Comparison of ENCODE assay signal across 15 cellular contexts in the genomic region with DNA sequence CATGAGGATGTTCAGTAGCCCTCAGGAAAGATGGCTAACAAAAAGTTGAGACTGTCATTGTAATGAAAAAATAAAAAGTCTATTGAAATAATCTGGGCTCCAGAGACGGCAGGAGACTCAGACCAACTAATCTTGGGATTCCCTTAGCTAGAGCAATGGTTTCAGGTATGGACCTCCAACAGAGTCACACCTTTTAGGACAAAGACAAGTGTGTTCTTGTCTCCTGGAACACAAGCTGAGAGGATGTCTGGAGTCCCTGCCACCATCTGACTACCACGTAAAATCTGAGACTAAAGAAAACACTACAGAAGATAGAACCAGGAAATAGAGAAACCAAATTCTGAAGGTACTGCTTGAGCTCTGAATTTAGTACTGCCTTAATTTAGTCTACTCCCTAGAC.
"Had no signal": no experiment of that assay in that cellular context is flagged by ENCODE, and none has a peak within 500 bp of the region (broad histone marks: within the 10 kb centered on the region; RNA-seq: fewer than 3 reads in every experiment).

No MANE protein-coding gene starts in this region.

- H3K36me3 ChIP-seq: gastroesophageal sphincter, lower lobe of right lung, neutrophil had no signal

- H3K4me3 ChIP-seq: dorsolateral prefrontal cortex, gastroesophageal sphincter, lower lobe of right lung had no signal

- FAIRE-seq: small intestine had no signal

- H3K4me1 Mint-ChIP-seq: immature natural killer cell had no signal

- DNase-seq: activated CD4-positive, alpha-beta memory T cell treated with anti-CD3 and anti-CD28 coated beads for 36 hours; activated CD4-positive, CD25-positive, alpha-beta regulatory T cell treated with anti-CD3 and anti-CD28 coated beads, Interleukin-2, amount 50 U/mL, for 72 hours; activated naive CD8-positive, alpha-beta T cell treated with anti-CD3 and anti-CD28 coated beads, Interleukin-2, amount 10 ng/mL, durations not matched to agents 7 days and 5 days; activated T-cell treated with anti-CD3 and anti-CD28 coated beads, Interleukin-2, amount 50 U/mL, for 72 hours; anterior cingulate cortex; dorsolateral prefrontal cortex; immature natural killer cell; left cardiac atrium; lower lobe of right lung; naive thymus-derived CD4-positive, alpha-beta T cell; right cardiac atrium; small intestine had no signal

- H3K27ac ChIP-seq: dorsolateral prefrontal cortex, gastroesophageal sphincter, lower lobe of right lung, neutrophil had no signal

- H3K9me3 Mint-ChIP-seq: activated CD4-positive, alpha-beta memory T cell treated with anti-CD3 and anti-CD28 coated beads for 36 hours; activated naive CD8-positive, alpha-beta T cell treated with anti-CD3 and anti-CD28 coated beads, Interleukin-2, amount 10 ng/mL, durations not matched to agents 7 days and 5 days; activated T-cell treated with anti-CD3 and anti-CD28 coated beads, Interleukin-2, amount 50 U/mL, for 72 hours had no signal

- H3K27ac Mint-ChIP-seq: activated CD4-positive, alpha-beta memory T cell treated with anti-CD3 and anti-CD28 coated beads for 36 hours; activated naive CD8-positive, alpha-beta T cell treated with anti-CD3 and anti-CD28 coated beads, Interleukin-2, amount 10 ng/mL, durations not matched to agents 7 days and 5 days; activated T-cell treated with anti-CD3 and anti-CD28 coated beads, Interleukin-2, amount 50 U/mL, for 72 hours; immature natural killer cell; naive thymus-derived CD4-positive, alpha-beta T cell; progenitor cell of endocrine pancreas had no signal

- H3K9me3 ChIP-seq: lower lobe of right lung had no signal

- H3K27me3 Mint-ChIP-seq: progenitor cell of endocrine pancreas had no signal

- H3K27me3 ChIP-seq: gastroesophageal sphincter, neutrophil had no signal

- H3K4me3 Mint-ChIP-seq: activated CD4-positive, alpha-beta memory T cell treated with anti-CD3 and anti-CD28 coated beads for 36 hours; activated naive CD8-positive, alpha-beta T cell treated with anti-CD3 and anti-CD28 coated beads, Interleukin-2, amount 10 ng/mL, durations not matched to agents 7 days and 5 days; activated T-cell treated with anti-CD3 and anti-CD28 coated beads, Interleukin-2, amount 50 U/mL, for 72 hours; immature natural killer cell; naive thymus-derived CD4-positive, alpha-beta T cell had no signal

- ATAC-seq: activated T-cell treated with anti-CD3 and anti-CD28 coated beads, Interleukin-2, amount 50 U/mL, for 72 hours; gastroesophageal sphincter; left cardiac atrium; lower lobe of right lung; naive thymus-derived CD4-positive, alpha-beta T cell; right cardiac atrium had no signal

- H3K4me1 ChIP-seq: lower lobe of right lung had no signal

- H3K36me3 Mint-ChIP-seq: activated CD4-positive, alpha-beta memory T cell treated with anti-CD3 and anti-CD28 coated beads for 36 hours; activated naive CD8-positive, alpha-beta T cell treated with anti-CD3 and anti-CD28 coated beads, Interleukin-2, amount 10 ng/mL, durations not matched to agents 7 days and 5 days; immature natural killer cell; naive thymus-derived CD4-positive, alpha-beta T cell had no signal
